Comparison of ENCODE assay signal across 29 cellular contexts in genomic region chr10:50968386-50969091, GRCh38.
"Had no signal": no experiment of that assay in that cellular context is flagged by ENCODE, and none has a peak within 500 bp of the region (broad histone marks: within the 10 kb centered on the region; RNA-seq: fewer than 3 reads in every experiment).

No MANE protein-coding gene starts in this region.

- ATAC-seq: activated CD4-positive, alpha-beta T cell treated with anti-CD3 and anti-CD28 coated beads for 36 hours; activated CD8-positive, alpha-beta memory T cell treated with anti-CD3 and anti-CD28 coated beads, Interleukin-2, amount 10 ng/mL, durations not matched to agents 7 days and 5 days; activated CD8-positive, alpha-beta T cell treated with anti-CD3 and anti-CD28 coated beads, Interleukin-2, amount 10 ng/mL, durations not matched to agents 7 days and 5 days; activated naive CD8-positive, alpha-beta T cell treated with anti-CD3 and anti-CD28 coated beads, Interleukin-2, amount 50 U/mL, for 24 hours; body of pancreas had no signal

- H3K27ac ChIP-seq: adrenal gland, body of pancreas, colonic mucosa, epithelial cell of prostate, esophagus squamous epithelium had no signal

- H3K4me1 Mint-ChIP-seq: activated CD4-positive, alpha-beta T cell treated with anti-CD3 and anti-CD28 coated beads for 36 hours; activated CD4-positive, alpha-beta T cell treated with anti-CD3 and anti-CD28 coated beads, Interleukin-2, amount 10 ng/mL, durations not matched to agents 24 days and 14 days; activated CD8-positive, alpha-beta memory T cell treated with anti-CD3 and anti-CD28 coated beads, Interleukin-2, amount 10 ng/mL, durations not matched to agents 7 days and 5 days; activated naive CD4-positive, alpha-beta T cell treated with anti-CD3 and anti-CD28 coated beads, Interleukin-2, amount 50 U/mL, for 24 hours; activated naive CD8-positive, alpha-beta T cell treated with anti-CD3 and anti-CD28 coated beads for 36 hours; activated naive CD8-positive, alpha-beta T cell treated with anti-CD3 and anti-CD28 coated beads, Interleukin-2, amount 50 U/mL, for 24 hours had no signal

- H3K27me3 ChIP-seq: body of pancreas, colonic mucosa, esophagus squamous epithelium had no signal

- H3K27me3 Mint-ChIP-seq: activated CD4-positive, alpha-beta T cell treated with anti-CD3 and anti-CD28 coated beads, Interleukin-2, amount 10 ng/mL, durations not matched to agents 24 days and 14 days had no signal

- H3K4me3 ChIP-seq: adrenal gland, body of pancreas, colonic mucosa, esophagus squamous epithelium had no signal

- H3K36me3 ChIP-seq: adrenal gland, colonic mucosa, esophagus squamous epithelium had no signal

- H3K9me3 Mint-ChIP-seq: activated CD4-positive, alpha-beta memory T cell treated with anti-CD3 and anti-CD28 coated beads for 36 hours; activated CD4-positive, alpha-beta T cell treated with anti-CD3 and anti-CD28 coated beads, Interleukin-2, amount 10 ng/mL, durations not matched to agents 24 days and 14 days; activated naive CD4-positive, alpha-beta T cell treated with anti-CD3 and anti-CD28 coated beads for 36 hours; activated naive CD8-positive, alpha-beta T cell treated with anti-CD3 and anti-CD28 coated beads for 36 hours; activated naive CD8-positive, alpha-beta T cell treated with anti-CD3 and anti-CD28 coated beads, Interleukin-2, amount 50 U/mL, for 24 hours; activated T-helper 1 cell treated with anti-CD3 and anti-CD28 coated beads, Interleukin-12 subunit alpha, Interleukin-12 subunit beta, Interleukin-2, Interleukin-4 antibody, amounts not matched to agents 30 ng/mL and 10 ng/mL and 1 ng/mL, durations not matched to agents 14 hours and 24 hours and 36 hours; activated T-helper 2 cell treated with anti-CD3 and anti-CD28 coated beads, Interferon-gamma antibody, Interleukin-2, Interleukin-4, amounts not matched to agents 10 μg/mL and 5 μg/mL and 100 μg/mL, durations not matched to agents 14 hours and 24 hours and 36 hours had no signal

- DNase-seq: activated CD4-positive, alpha-beta memory T cell treated with anti-CD3 and anti-CD28 coated beads for 36 hours; activated CD4-positive, alpha-beta T cell treated with anti-CD3 and anti-CD28 coated beads for 36 hours; activated CD4-positive, alpha-beta T cell treated with anti-CD3 and anti-CD28 coated beads, Interleukin-2, amount 10 ng/mL, durations not matched to agents 24 days and 14 days; activated CD4-positive, CD25-positive, alpha-beta regulatory T cell; activated CD4-positive, CD25-positive, alpha-beta regulatory T cell treated with anti-CD3 and anti-CD28 coated beads, Interleukin-2, amount 50 U/mL, for 72 hours; activated CD8-positive, alpha-beta memory T cell treated with anti-CD3 and anti-CD28 coated beads, Interleukin-2, amount 10 ng/mL, durations not matched to agents 7 days and 5 days; activated CD8-positive, alpha-beta memory T cell treated with anti-CD3 and anti-CD28 coated beads, Interleukin-2, amount 50 U/mL, for 4 hours; activated CD8-positive, alpha-beta T cell treated with anti-CD3 and anti-CD28 coated beads, Interleukin-2, amount 10 ng/mL, durations not matched to agents 7 days and 5 days; activated effector memory CD4-positive, alpha-beta T cell treated with anti-CD3 and anti-CD28 coated beads, Interleukin-2, amount 50 U/mL, for 16 hours; activated naive CD4-positive, alpha-beta T cell treated with anti-CD3 and anti-CD28 coated beads for 36 hours; activated naive CD8-positive, alpha-beta T cell treated with anti-CD3 and anti-CD28 coated beads for 36 hours; activated naive CD8-positive, alpha-beta T cell treated with anti-CD3 and anti-CD28 coated beads, Interleukin-2, amount 50 U/mL, for 24 hours; activated T-cell treated with anti-CD3 and anti-CD28 coated beads, Interleukin-2, amount 50 U/mL, for 1 hour; activated T-cell treated with anti-CD3 and anti-CD28 coated beads, Interleukin-2, amount 50 U/mL, for 48 hours; adrenal gland; amygdala; aorta; body of pancreas; central memory CD4-positive, alpha-beta T cell; cerebellar nuclear complex; colonic mucosa; effector CD8-positive, alpha-beta T cell; esophagus squamous epithelium; foreskin fibroblast; T-helper 2 cell had no signal

- H3K4me1 ChIP-seq: adrenal gland, esophagus squamous epithelium had no signal

- H3K9me3 ChIP-seq: adrenal gland, body of pancreas, colonic mucosa, esophagus squamous epithelium had no signal

- H3K36me3 Mint-ChIP-seq: activated CD4-positive, alpha-beta memory T cell treated with anti-CD3 and anti-CD28 coated beads for 36 hours; activated CD8-positive, alpha-beta memory T cell treated with anti-CD3 and anti-CD28 coated beads, Interleukin-2, amount 10 ng/mL, durations not matched to agents 7 days and 5 days; activated naive CD4-positive, alpha-beta T cell treated with anti-CD3 and anti-CD28 coated beads, Interleukin-2, amount 50 U/mL, for 24 hours; activated naive CD8-positive, alpha-beta T cell treated with anti-CD3 and anti-CD28 coated beads for 36 hours had no signal

- H3K4me3 Mint-ChIP-seq: activated CD4-positive, alpha-beta memory T cell treated with anti-CD3 and anti-CD28 coated beads for 36 hours; activated CD4-positive, alpha-beta T cell treated with anti-CD3 and anti-CD28 coated beads for 36 hours; activated CD4-positive, alpha-beta T cell treated with anti-CD3 and anti-CD28 coated beads, Interleukin-2, amount 10 ng/mL, durations not matched to agents 24 days and 14 days; activated CD8-positive, alpha-beta memory T cell treated with anti-CD3 and anti-CD28 coated beads, Interleukin-2, amount 10 ng/mL, durations not matched to agents 7 days and 5 days; activated CD8-positive, alpha-beta T cell treated with anti-CD3 and anti-CD28 coated beads, Interleukin-2, amount 10 ng/mL, durations not matched to agents 7 days and 5 days; activated naive CD4-positive, alpha-beta T cell treated with anti-CD3 and anti-CD28 coated beads for 36 hours; activated naive CD4-positive, alpha-beta T cell treated with anti-CD3 and anti-CD28 coated beads, Interleukin-2, amount 50 U/mL, for 24 hours; activated naive CD8-positive, alpha-beta T cell treated with anti-CD3 and anti-CD28 coated beads for 36 hours; activated naive CD8-positive, alpha-beta T cell treated with anti-CD3 and anti-CD28 coated beads, Interleukin-2, amount 50 U/mL, for 24 hours; activated T-helper 1 cell treated with anti-CD3 and anti-CD28 coated beads, Interleukin-12 subunit alpha, Interleukin-12 subunit beta, Interleukin-2, Interleukin-4 antibody, amounts not matched to agents 30 ng/mL and 10 ng/mL and 1 ng/mL, durations not matched to agents 14 hours and 24 hours and 36 hours had no signal

- H3K27ac Mint-ChIP-seq: activated CD4-positive, alpha-beta memory T cell treated with anti-CD3 and anti-CD28 coated beads for 36 hours; activated CD4-positive, alpha-beta T cell treated with anti-CD3 and anti-CD28 coated beads for 36 hours; activated CD4-positive, alpha-beta T cell treated with anti-CD3 and anti-CD28 coated beads, Interleukin-2, amount 10 ng/mL, durations not matched to agents 24 days and 14 days; activated CD8-positive, alpha-beta memory T cell treated with anti-CD3 and anti-CD28 coated beads, Interleukin-2, amount 10 ng/mL, durations not matched to agents 7 days and 5 days; activated CD8-positive, alpha-beta T cell treated with anti-CD3 and anti-CD28 coated beads, Interleukin-2, amount 10 ng/mL, durations not matched to agents 7 days and 5 days; activated naive CD4-positive, alpha-beta T cell treated with anti-CD3 and anti-CD28 coated beads for 36 hours; activated naive CD4-positive, alpha-beta T cell treated with anti-CD3 and anti-CD28 coated beads, Interleukin-2, amount 50 U/mL, for 24 hours; activated naive CD8-positive, alpha-beta T cell treated with anti-CD3 and anti-CD28 coated beads for 36 hours; activated naive CD8-positive, alpha-beta T cell treated with anti-CD3 and anti-CD28 coated beads, Interleukin-2, amount 50 U/mL, for 24 hours; activated T-helper 1 cell treated with anti-CD3 and anti-CD28 coated beads, Interleukin-12 subunit alpha, Interleukin-12 subunit beta, Interleukin-2, Interleukin-4 antibody, amounts not matched to agents 30 ng/mL and 10 ng/mL and 1 ng/mL, durations not matched to agents 14 hours and 24 hours and 36 hours; activated T-helper 2 cell treated with anti-CD3 and anti-CD28 coated beads, Interferon-gamma antibody, Interleukin-2, Interleukin-4, amounts not matched to agents 10 μg/mL and 5 μg/mL and 100 μg/mL, durations not matched to agents 14 hours and 24 hours and 36 hours had no signal
